2 cellular contexts compared by ENCODE assay signal in the genomic region with DNA sequence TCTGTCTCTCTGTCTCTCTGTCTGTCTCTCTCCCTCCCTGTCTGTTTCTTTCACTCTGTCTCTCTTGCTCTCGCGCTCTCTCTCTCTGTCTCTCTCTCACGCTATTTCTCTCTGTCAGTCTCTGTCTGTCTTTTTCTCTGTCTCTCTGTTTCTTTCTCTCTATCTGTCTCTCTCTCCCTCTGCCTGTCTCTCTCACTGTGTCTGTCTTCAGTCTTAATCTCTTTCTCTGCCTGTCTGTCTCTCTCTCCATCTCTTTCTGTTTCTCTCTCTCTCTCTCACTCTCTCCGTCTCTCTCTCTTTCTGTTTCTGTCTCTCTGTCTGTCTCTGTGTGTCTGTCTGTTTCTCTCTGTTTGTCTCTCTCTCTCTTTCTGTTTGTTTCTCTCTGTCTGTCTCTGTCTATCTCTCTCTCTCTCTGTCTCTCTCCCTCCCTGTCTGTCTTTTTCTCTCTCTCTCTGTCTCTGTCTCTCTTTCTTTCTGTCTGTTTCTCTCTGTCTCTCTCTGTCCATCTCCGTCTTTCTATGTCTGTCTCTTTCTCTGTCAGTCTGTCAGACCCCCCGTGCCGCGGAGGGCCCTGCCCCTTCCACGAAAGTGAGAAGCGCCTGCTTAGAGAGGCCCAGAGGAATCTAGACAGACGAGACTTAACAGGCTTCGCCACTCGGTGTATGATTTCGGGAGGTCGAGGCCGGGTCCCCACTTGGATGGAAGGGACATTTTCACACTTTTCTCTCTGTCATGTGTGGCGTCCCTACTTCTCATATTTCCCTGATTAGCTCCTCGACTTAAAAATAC.
TF ChIP-seq lines count a peak whose summit lies in the region.

No MANE protein-coding gene starts in this region.

TF ChIP-seq in HepG2, 621 proteins besides CTCF, POLR2A, EP300 and RAD21:
- TF ChIP-seq MZF1 (CRISPR knock-in tag; IDR thresholded peaks at IDR 0.05; ENCODE audit: borderline replicate concordance) (no peak), NFRKB (IDR thresholded peaks at IDR 0.05) (peak; percentile 19; the same call in 1 of the 2 replicates), ZSCAN9 (CRISPR knock-in tag; IDR thresholded peaks at IDR 0.05; ENCODE audit: borderline replicate concordance) (no peak), IKZF1 (IDR thresholded peaks at IDR 0.05) (0 out of 2 replicates have a peak, but pooled peaks have one; percentile 69), ZSCAN31 (CRISPR knock-in tag; IDR thresholded peaks at IDR 0.05; ENCODE audit: low read depth) (no peak), PCBP2 (optimal IDR thresholded peaks at IDR 0.05; ENCODE audit: low read depth, low read length, poor library complexity, severe bottlenecking) (no peak), ZNF780A (CRISPR knock-in tag; IDR thresholded peaks at IDR 0.05) (no peak), ATM (IDR thresholded peaks at IDR 0.05; ENCODE audit: borderline replicate concordance) (peak; percentile 38; the same call in 1 of the 2 replicates), ZSCAN30 (CRISPR knock-in tag; IDR thresholded peaks at IDR 0.05) (no peak), FOXP1 (IDR thresholded peaks at IDR 0.05) (0 out of 2 replicates have a peak, but pooled peaks have one; percentile 22), FOXP1 (CRISPR knock-in tag; IDR thresholded peaks at IDR 0.05) (no peak), ZNF790 (CRISPR knock-in tag; IDR thresholded peaks at IDR 0.05; ENCODE audit: borderline replicate concordance) (no peak)
- TF ChIP-seq, protein P1, sequence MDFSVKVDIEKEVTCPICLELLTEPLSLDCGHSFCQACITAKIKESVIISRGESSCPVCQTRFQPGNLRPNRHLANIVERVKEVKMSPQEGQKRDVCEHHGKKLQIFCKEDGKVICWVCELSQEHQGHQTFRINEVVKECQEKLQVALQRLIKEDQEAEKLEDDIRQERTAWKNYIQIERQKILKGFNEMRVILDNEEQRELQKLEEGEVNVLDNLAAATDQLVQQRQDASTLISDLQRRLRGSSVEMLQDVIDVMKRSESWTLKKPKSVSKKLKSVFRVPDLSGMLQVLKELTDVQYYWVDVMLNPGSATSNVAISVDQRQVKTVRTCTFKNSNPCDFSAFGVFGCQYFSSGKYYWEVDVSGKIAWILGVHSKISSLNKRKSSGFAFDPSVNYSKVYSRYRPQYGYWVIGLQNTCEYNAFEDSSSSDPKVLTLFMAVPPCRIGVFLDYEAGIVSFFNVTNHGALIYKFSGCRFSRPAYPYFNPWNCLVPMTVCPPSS (IDR thresholded peaks at IDR 0.05) = 0 out of 2 replicates have a peak, but pooled peaks have one; percentile 19
- TF ChIP-seq, protein P2, sequence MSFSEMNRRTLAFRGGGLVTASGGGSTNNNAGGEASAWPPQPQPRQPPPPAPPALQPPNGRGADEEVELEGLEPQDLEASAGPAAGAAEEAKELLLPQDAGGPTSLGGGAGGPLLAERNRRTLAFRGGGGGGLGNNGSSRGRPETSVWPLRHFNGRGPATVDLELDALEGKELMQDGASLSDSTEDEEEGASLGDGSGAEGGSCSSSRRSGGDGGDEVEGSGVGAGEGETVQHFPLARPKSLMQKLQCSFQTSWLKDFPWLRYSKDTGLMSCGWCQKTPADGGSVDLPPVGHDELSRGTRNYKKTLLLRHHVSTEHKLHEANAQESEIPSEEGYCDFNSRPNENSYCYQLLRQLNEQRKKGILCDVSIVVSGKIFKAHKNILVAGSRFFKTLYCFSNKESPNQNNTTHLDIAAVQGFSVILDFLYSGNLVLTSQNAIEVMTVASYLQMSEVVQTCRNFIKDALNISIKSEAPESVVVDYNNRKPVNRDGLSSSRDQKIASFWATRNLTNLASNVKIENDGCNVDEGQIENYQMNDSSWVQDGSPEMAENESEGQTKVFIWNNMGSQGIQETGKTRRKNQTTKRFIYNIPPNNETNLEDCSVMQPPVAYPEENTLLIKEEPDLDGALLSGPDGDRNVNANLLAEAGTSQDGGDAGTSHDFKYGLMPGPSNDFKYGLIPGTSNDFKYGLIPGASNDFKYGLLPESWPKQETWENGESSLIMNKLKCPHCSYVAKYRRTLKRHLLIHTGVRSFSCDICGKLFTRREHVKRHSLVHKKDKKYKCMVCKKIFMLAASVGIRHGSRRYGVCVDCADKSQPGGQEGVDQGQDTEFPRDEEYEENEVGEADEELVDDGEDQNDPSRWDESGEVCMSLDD (CRISPR knock-in tag; IDR thresholded peaks at IDR 0.05; ENCODE audit: borderline replicate concordance) = no peak

TF ChIP-seq in K562, 482 proteins besides CTCF, POLR2A, EP300 and RAD21:
- no peak for TF ChIP-seq SIN3B (IDR thresholded peaks at IDR 0.05; ENCODE audit: low read depth)
- TF ChIP-seq, protein P3, sequence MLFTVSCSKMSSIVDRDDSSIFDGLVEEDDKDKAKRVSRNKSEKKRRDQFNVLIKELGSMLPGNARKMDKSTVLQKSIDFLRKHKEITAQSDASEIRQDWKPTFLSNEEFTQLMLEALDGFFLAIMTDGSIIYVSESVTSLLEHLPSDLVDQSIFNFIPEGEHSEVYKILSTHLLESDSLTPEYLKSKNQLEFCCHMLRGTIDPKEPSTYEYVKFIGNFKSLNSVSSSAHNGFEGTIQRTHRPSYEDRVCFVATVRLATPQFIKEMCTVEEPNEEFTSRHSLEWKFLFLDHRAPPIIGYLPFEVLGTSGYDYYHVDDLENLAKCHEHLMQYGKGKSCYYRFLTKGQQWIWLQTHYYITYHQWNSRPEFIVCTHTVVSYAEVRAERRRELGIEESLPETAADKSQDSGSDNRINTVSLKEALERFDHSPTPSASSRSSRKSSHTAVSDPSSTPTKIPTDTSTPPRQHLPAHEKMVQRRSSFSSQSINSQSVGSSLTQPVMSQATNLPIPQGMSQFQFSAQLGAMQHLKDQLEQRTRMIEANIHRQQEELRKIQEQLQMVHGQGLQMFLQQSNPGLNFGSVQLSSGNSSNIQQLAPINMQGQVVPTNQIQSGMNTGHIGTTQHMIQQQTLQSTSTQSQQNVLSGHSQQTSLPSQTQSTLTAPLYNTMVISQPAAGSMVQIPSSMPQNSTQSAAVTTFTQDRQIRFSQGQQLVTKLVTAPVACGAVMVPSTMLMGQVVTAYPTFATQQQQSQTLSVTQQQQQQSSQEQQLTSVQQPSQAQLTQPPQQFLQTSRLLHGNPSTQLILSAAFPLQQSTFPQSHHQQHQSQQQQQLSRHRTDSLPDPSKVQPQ (CRISPR knock-in tag; IDR thresholded peaks at IDR 0.05; ENCODE audit: borderline replicate concordance) = no peak
- TF ChIP-seq ZNF76 (CRISPR knock-in tag; IDR thresholded peaks at IDR 0.05; ENCODE audit: borderline replicate concordance) = no peak
- TF ChIP-seq ZNF780A (CRISPR knock-in tag; IDR thresholded peaks at IDR 0.05) = no peak
- TF ChIP-seq, protein P4, sequence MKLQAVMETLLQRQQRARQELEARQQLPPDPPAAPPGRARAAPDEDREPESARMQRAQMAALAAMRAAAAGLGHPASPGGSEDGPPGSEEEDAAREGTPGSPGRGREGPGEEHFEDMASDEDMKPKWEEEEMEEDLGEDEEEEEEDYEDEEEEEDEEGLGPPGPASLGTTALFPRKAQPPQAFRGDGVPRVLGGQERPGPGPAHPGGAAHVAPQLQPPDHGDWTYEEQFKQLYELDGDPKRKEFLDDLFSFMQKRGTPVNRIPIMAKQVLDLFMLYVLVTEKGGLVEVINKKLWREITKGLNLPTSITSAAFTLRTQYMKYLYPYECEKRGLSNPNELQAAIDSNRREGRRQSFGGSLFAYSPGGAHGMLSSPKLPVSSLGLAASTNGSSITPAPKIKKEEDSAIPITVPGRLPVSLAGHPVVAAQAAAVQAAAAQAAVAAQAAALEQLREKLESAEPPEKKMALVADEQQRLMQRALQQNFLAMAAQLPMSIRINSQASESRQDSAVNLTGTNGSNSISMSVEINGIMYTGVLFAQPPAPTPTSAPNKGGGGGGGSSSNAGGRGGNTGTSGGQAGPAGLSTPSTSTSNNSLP (IDR thresholded peaks at IDR 0.05; ENCODE audit: borderline replicate concordance, low read depth, low read length) = no peak
- TF ChIP-seq, protein P5, sequence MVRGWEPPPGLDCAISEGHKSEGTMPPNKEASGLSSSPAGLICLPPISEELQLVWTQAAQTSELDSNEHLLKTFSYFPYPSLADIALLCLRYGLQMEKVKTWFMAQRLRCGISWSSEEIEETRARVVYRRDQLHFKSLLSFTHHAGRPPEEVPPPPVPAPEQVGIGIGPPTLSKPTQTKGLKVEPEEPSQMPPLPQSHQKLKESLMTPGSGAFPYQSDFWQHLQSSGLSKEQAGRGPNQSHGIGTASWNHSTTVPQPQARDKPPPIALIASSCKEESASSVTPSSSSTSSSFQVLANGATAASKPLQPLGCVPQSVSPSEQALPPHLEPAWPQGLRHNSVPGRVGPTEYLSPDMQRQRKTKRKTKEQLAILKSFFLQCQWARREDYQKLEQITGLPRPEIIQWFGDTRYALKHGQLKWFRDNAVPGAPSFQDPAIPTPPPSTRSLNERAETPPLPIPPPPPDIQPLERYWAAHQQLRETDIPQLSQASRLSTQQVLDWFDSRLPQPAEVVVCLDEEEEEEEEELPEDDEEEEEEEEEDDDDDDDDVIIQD (CRISPR knock-in tag; IDR thresholded peaks at IDR 0.05) = no peak
